ENCODE assay signal across 8 cellular contexts in the genomic region with DNA sequence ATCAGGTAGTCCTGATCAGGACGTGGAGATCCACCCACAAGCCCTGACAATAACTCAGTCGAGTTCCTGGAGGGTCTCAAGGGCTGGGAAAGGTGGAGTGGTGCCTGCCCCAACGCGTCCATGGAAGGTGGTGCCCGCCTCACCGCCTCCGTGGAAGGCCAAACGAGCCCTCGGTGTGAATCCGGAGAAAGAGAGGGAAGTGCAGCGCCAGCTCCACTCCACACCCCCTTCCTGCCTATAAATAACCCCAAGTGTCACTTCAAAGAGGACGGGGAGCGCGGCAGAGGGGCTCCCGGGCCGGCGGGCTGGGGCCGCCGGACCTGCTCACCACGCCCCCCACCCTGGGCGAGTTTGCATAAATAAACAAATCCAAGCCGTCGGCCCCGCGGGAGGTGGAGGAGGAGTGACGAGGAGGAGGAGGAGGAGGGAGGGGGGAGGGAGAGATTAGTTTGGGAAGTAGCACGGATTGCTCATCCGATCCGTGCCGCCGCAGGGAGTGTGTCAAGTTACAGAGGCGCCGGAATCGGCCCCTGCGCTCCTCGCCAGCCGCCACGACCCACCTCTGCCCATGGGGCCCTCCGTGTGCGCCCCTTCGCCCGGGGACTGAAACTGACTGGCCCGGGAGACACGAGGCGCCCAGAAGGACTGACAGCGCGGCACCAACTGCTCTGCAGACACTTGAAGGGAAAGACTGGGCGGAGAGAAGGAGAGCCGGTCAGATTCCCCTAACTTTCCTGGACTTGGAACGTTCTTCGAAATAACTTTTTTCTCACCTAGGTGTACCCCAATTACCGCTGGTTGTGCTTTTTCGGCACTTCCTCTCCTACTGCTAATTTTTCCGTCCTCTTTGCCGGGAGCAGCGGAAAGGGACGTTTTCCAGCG. TPM values are rescaled to one million over a fixed set of nuclear protein-coding genes. Genes with fewer than 3 reads are reported as not detected.
DNase-seq lines count a peak whose midpoint lies in the region; ATAC-seq and TF ChIP-seq lines count a peak whose summit lies in the region.

Gene COL13A1 (plus strand): TSS at position 473 of the 882 bp plus-strand sequence. CDS start 518 bp downstream, outside the sequence.

- H3K9me3 ChIP-seq in suprapubic skin = no peaks in the 10 kb centered on the region

- no peak for ATAC-seq in HG03039 (IDR thresholded peaks at IDR 0.05; ENCODE audit: unreplicated experiment)

- H3K27ac ChIP-seq in suprapubic skin = no peak within 1 kb of the TSS

- H3K27me3 Mint-ChIP-seq in chondrocyte (ENCODE audit: low read depth) = no peaks in the 10 kb centered on the region

- H3K36me3 ChIP-seq in suprapubic skin = no peaks in the 10 kb centered on the region

- H3K4me3 Mint-ChIP-seq in chondrocyte (ENCODE audit: unreplicated experiment) = peak within 1 kb of the TSS; percentile 84

- H3K4me1 ChIP-seq in suprapubic skin = peaks cover 24% of the 10 kb centered on the region

- peak within 1 kb of the TSS; percentile 62 for H3K4me3 ChIP-seq in suprapubic skin

- peaks cover 45% of the 10 kb centered on the region for H3K4me1 Mint-ChIP-seq in chondrocyte (ENCODE audit: low read depth)

- DNase-seq in EL (peak; percentile 90), NCI-H460 (ENCODE audit: extremely low read depth, low read depth) (peak; percentile 19), chondrocyte (ENCODE audit: low spot score) (no peak), kidney tubule cell (ENCODE audit: low spot score) (peak; percentile 80), suprapubic skin (ENCODE audit: low spot score in 2 of 2) (peak in 1 of 2 donors; percentile 67), middle frontal gyrus (ENCODE audit: extremely low spot score, low spot score) (no peak)
- no peak for DNase-seq in effector CD8-positive, alpha-beta T cell (lab: John Stamatoyannopoulos, UW)

- TF ChIP-seq POLR2A in suprapubic skin (IDR thresholded peaks at IDR 0.05) = no peak

- TF ChIP-seq EP300 in suprapubic skin (IDR thresholded peaks at IDR 0.05) = no peak

- H3K27ac Mint-ChIP-seq in chondrocyte (ENCODE audit: unreplicated experiment) = peak within 1 kb of the TSS; percentile 75

- no peaks in the 10 kb centered on the region for H3K36me3 Mint-ChIP-seq in chondrocyte (ENCODE audit: low read depth)

- peak; percentile 23 for TF ChIP-seq CTCF in chondrocyte (IDR thresholded peaks at IDR 0.05)
- TF ChIP-seq CTCF in suprapubic skin (IDR thresholded peaks at IDR 0.05) = no peak

- H3K27me3 ChIP-seq in suprapubic skin = peaks cover 22% of the 10 kb centered on the region

- 2% methylated on average over 42 of the region's 58 CpGs for WGBS in suprapubic skin

- H3K9me3 Mint-ChIP-seq in chondrocyte (ENCODE audit: low read depth) = no peaks in the 10 kb centered on the region

RNA-seq across cellular contexts. Expression of gene COL13A1, which starts in this region (rescaled TPM):
- total RNA-seq in NCI-H460 (2014; rRNA removed; shearing (Covaris generic)) = 0.15 and 0.20 TPM in 2 replicates
- polyA plus RNA-seq in NCI-H460 (2014; cell fraction: nucleus; rRNA removed) = 0.06 and 1.0 TPM in 2 replicates
- 25.6 to 52.1 TPM (median 27.5 TPM) in 3 replicates for total RNA-seq in chondrocyte
- total RNA-seq in suprapubic skin = 1 to 10 TPM in 2 of 4 donors, under 1 TPM in 2; 0.42 to 3.4 (median 1.5) TPM

Comparison
In these comparisons a context has a peak if more than half of its experiments do, and no peak if none do; other contexts are left out.
1. DNase-seq: peak in EL (single experiment), NCI-H460 (single experiment) and kidney tubule cell (single experiment); none in chondrocyte (single experiment), effector CD8-positive, alpha-beta T cell (single experiment) and middle frontal gyrus (single experiment).